ENCODE assay signal across 1 cellular context in the genomic region with DNA sequence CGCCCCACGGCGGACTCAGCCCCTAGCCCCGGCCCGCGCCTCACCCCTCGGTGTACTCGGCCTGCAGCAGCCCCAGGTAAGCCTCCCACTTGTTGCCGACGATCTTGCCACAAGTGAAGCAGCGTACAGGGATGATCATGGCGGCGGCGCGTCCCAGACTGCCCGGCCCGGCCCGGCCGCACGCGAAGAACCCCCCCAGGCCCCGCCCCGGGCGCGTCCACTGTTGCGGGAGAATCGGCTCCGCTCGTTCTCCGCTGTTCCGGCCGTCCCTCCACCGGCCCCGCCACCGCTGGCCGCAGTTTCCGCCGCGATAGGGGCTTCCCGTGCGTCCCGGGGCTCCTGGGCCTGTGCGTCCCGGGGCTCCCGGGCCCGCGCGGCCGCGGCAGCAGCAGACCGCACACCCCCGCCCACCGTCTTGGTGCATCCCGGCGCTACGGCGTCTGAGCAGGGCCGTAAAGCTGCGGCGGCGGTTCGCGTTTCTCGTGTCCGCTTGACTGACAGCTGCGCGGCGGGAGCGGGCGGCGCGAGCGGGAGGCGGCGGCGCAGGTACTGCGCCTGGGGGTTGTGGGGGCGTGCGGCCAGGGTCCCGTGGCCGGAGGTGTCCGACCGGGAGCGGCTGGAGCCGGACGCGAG.
TF ChIP-seq lines count a peak whose summit lies in the region.

A gene (minus strand): TSS at position 160 of the 633 bp plus-strand sequence. CDS start 21 bp downstream, at position 139.
A gene with protein sequence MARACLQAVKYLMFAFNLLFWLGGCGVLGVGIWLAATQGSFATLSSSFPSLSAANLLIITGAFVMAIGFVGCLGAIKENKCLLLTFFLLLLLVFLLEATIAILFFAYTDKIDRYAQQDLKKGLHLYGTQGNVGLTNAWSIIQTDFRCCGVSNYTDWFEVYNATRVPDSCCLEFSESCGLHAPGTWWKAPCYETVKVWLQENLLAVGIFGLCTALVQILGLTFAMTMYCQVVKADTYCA (plus strand): TSS at position 483 of the 633 bp plus-strand sequence. CDS start 7,453 bp downstream, outside the sequence.

TF ChIP-seq in K562, 482 proteins besides CTCF, POLR2A, EP300 and RAD21 (continued from another document and continues in another):
- TF ChIP-seq, protein P1, sequence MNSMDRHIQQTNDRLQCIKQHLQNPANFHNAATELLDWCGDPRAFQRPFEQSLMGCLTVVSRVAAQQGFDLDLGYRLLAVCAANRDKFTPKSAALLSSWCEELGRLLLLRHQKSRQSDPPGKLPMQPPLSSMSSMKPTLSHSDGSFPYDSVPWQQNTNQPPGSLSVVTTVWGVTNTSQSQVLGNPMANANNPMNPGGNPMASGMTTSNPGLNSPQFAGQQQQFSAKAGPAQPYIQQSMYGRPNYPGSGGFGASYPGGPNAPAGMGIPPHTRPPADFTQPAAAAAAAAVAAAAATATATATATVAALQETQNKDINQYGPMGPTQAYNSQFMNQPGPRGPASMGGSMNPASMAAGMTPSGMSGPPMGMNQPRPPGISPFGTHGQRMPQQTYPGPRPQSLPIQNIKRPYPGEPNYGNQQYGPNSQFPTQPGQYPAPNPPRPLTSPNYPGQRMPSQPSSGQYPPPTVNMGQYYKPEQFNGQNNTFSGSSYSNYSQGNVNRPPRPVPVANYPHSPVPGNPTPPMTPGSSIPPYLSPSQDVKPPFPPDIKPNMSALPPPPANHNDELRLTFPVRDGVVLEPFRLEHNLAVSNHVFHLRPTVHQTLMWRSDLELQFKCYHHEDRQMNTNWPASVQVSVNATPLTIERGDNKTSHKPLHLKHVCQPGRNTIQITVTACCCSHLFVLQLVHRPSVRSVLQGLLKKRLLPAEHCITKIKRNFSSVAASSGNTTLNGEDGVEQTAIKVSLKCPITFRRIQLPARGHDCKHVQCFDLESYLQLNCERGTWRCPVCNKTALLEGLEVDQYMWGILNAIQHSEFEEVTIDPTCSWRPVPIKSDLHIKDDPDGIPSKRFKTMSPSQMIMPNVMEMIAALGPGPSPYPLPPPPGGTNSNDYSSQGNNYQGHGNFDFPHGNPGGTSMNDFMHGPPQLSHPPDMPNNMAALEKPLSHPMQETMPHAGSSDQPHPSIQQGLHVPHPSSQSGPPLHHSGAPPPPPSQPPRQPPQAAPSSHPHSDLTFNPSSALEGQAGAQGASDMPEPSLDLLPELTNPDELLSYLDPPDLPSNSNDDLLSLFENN (IDR thresholded peaks at IDR 0.05; ENCODE audit: low read depth in 2 of 2, low read length in 2 of 2): peak in 1 of 2 experiments; percentile 77; a peak in 2 of 4 replicates
- TF ChIP-seq SIN3B (IDR thresholded peaks at IDR 0.05; ENCODE audit: low read depth) (peak; percentile 88), KDM5B (IDR thresholded peaks at IDR 0.05; ENCODE audit: insufficient replicate concordance, low read depth, low read length) (peak; percentile 99), TAF1 (IDR thresholded peaks at IDR 0.05; ENCODE audit: control insufficient read depth, extremely low read depth, insufficient read depth, low read length, severe bottlenecking) (peak; percentile 91), NRF1 (conservative IDR thresholded peaks at IDR 0.05 in 1 of 2, IDR thresholded peaks at IDR 0.05 in 1 of 2) (peak in 1 of 2 experiments; percentile 72; a peak in 2 of 4 replicates), MBD2 (IDR thresholded peaks at IDR 0.05; ENCODE audit: borderline replicate concordance, low read depth) (peak; percentile 73; the same call in 1 of the 2 replicates), MAZ (CRISPR knock-in tag; conservative IDR thresholded peaks at IDR 0.05 in 1 of 2, IDR thresholded peaks at IDR 0.05 in 1 of 2) (peak; percentile 11 to 97; a peak in 3 of 4 replicates), ZKSCAN3 (CRISPR knock-in tag; IDR thresholded peaks at IDR 0.05) (no peak), SUPT5H (IDR thresholded peaks at IDR 0.05) (peak; percentile 93), RBM22 (IDR thresholded peaks at IDR 0.05; ENCODE audit: low read depth, low read length, poor library complexity, severe bottlenecking) (no peak), TBP (optimal IDR thresholded peaks at IDR 0.05; ENCODE audit: low read depth, low read length) (peak; percentile 97), C11orf30 (IDR thresholded peaks at IDR 0.05; ENCODE audit: low read depth) (peak; percentile 55; the same call in 1 of the 2 replicates), MEF2A (IDR thresholded peaks at IDR 0.05; ENCODE audit: control insufficient read depth, low read depth, low read length) (no peak), NR1H2 (CRISPR knock-in tag; IDR thresholded peaks at IDR 0.05) (peak; percentile 20; the same call in 1 of the 2 replicates), SIX5 (IDR thresholded peaks at IDR 0.05; ENCODE audit: borderline replicate concordance in 1 of 2, insufficient read depth in 1 of 2, low read depth in 1 of 2, low read length in 2 of 2) (peak in 1 of 2 experiments; percentile 52; a peak in 2 of 4 replicates), MYNN (IDR thresholded peaks at IDR 0.05) (no peak), MYNN (CRISPR knock-in tag; IDR thresholded peaks at IDR 0.05) (no peak), STAT5B (CRISPR knock-in tag; IDR thresholded peaks at IDR 0.05) (no peak), ZNF583 (CRISPR knock-in tag; IDR thresholded peaks at IDR 0.05) (0 out of 2 replicates have a peak, but pooled peaks have one; percentile 12)
- TF ChIP-seq, protein P2, sequence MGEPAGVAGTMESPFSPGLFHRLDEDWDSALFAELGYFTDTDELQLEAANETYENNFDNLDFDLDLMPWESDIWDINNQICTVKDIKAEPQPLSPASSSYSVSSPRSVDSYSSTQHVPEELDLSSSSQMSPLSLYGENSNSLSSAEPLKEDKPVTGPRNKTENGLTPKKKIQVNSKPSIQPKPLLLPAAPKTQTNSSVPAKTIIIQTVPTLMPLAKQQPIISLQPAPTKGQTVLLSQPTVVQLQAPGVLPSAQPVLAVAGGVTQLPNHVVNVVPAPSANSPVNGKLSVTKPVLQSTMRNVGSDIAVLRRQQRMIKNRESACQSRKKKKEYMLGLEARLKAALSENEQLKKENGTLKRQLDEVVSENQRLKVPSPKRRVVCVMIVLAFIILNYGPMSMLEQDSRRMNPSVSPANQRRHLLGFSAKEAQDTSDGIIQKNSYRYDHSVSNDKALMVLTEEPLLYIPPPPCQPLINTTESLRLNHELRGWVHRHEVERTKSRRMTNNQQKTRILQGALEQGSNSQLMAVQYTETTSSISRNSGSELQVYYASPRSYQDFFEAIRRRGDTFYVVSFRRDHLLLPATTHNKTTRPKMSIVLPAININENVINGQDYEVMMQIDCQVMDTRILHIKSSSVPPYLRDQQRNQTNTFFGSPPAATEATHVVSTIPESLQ (CRISPR knock-in tag; IDR thresholded peaks at IDR 0.05): 0 out of 2 replicates have a peak, but pooled peaks have one; percentile 46
- TF ChIP-seq, protein P3, sequence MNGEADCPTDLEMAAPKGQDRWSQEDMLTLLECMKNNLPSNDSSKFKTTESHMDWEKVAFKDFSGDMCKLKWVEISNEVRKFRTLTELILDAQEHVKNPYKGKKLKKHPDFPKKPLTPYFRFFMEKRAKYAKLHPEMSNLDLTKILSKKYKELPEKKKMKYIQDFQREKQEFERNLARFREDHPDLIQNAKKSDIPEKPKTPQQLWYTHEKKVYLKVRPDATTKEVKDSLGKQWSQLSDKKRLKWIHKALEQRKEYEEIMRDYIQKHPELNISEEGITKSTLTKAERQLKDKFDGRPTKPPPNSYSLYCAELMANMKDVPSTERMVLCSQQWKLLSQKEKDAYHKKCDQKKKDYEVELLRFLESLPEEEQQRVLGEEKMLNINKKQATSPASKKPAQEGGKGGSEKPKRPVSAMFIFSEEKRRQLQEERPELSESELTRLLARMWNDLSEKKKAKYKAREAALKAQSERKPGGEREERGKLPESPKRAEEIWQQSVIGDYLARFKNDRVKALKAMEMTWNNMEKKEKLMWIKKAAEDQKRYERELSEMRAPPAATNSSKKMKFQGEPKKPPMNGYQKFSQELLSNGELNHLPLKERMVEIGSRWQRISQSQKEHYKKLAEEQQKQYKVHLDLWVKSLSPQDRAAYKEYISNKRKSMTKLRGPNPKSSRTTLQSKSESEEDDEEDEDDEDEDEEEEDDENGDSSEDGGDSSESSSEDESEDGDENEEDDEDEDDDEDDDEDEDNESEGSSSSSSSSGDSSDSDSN (IDR thresholded peaks at IDR 0.05; ENCODE audit: borderline replicate concordance in 1 of 2, low read depth in 2 of 2, low read length in 2 of 2): peak in 1 of 2 experiments; percentile 28; a peak in 1 of 4 replicates
- TF ChIP-seq, protein P4, sequence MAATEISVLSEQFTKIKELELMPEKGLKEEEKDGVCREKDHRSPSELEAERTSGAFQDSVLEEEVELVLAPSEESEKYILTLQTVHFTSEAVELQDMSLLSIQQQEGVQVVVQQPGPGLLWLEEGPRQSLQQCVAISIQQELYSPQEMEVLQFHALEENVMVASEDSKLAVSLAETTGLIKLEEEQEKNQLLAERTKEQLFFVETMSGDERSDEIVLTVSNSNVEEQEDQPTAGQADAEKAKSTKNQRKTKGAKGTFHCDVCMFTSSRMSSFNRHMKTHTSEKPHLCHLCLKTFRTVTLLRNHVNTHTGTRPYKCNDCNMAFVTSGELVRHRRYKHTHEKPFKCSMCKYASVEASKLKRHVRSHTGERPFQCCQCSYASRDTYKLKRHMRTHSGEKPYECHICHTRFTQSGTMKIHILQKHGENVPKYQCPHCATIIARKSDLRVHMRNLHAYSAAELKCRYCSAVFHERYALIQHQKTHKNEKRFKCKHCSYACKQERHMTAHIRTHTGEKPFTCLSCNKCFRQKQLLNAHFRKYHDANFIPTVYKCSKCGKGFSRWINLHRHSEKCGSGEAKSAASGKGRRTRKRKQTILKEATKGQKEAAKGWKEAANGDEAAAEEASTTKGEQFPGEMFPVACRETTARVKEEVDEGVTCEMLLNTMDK (IDR thresholded peaks at IDR 0.05; ENCODE audit: borderline replicate concordance, insufficient read depth, low read depth, low read length, poor library complexity, severe bottlenecking): no peak
- TF ChIP-seq, protein P5, sequence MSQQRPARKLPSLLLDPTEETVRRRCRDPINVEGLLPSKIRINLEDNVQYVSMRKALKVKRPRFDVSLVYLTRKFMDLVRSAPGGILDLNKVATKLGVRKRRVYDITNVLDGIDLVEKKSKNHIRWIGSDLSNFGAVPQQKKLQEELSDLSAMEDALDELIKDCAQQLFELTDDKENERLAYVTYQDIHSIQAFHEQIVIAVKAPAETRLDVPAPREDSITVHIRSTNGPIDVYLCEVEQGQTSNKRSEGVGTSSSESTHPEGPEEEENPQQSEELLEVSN (IDR thresholded peaks at IDR 0.05; ENCODE audit: borderline replicate concordance in 1 of 2, extremely low read depth in 1 of 2, insufficient read depth in 1 of 2, insufficient read length in 1 of 2, low read depth in 1 of 2, low read length in 1 of 2, poor library complexity in 1 of 2, severe bottlenecking in 1 of 2): peak; percentile 39 to 82
- TF ChIP-seq, protein P6, sequence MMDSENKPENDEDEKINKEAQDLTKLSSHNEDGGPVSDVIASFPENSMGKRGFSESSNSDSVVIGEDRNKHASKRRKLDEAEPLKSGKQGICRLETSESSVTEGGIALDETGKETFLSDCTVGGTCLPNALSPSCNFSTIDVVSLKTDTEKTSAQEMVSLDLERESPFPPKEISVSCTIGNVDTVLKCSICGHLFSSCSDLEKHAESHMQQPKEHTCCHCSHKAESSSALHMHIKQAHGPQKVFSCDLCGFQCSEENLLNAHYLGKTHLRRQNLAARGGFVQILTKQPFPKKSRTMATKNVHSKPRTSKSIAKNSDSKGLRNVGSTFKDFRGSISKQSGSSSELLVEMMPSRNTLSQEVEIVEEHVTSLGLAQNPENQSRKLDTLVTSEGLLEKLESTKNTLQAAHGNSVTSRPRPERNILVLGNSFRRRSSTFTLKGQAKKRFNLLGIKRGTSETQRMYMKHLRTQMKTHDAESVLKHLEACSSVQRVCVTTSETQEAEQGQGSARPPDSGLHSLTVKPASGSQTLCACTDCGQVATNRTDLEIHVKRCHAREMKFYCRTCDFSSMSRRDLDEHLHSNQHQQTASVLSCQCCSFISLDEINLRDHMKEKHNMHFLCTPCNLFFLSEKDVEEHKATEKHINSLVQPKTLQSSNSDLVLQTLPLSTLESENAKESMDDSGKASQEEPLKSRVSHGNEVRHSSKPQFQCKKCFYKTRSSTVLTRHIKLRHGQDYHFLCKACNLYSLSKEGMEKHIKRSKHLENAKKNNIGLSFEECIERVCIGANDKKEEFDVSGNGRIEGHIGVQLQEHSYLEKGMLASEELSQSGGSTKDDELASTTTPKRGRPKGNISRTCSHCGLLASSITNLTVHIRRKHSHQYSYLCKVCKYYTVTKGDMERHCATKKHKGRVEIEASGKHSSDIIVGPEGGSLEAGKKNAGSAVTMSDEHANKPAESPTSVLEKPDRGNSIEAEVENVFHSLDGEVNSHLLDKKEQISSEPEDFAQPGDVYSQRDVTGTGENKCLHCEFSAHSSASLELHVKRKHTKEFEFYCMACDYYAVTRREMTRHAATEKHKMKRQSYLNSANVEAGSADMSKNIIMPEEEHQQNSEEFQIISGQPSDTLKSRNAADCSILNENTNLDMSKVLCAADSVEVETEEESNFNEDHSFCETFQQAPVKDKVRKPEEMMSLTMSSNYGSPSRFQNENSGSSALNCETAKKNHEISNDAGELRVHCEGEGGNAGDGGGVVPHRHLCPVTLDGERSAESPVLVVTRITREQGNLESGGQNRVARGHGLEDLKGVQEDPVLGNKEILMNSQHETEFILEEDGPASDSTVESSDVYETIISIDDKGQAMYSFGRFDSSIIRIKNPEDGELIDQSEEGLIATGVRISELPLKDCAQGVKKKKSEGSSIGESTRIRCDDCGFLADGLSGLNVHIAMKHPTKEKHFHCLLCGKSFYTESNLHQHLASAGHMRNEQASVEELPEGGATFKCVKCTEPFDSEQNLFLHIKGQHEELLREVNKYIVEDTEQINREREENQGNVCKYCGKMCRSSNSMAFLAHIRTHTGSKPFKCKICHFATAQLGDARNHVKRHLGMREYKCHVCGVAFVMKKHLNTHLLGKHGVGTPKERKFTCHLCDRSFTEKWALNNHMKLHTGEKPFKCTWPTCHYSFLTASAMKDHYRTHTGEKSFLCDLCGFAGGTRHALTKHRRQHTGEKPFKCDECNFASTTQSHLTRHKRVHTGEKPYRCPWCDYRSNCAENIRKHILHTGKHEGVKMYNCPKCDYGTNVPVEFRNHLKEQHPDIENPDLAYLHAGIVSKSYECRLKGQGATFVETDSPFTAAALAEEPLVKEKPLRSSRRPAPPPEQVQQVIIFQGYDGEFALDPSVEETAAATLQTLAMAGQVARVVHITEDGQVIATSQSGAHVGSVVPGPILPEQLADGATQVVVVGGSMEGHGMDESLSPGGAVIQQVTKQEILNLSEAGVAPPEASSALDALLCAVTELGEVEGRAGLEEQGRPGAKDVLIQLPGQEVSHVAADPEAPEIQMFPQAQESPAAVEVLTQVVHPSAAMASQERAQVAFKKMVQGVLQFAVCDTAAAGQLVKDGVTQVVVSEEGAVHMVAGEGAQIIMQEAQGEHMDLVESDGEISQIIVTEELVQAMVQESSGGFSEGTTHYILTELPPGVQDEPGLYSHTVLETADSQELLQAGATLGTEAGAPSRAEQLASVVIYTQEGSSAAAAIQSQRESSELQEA (IDR thresholded peaks at IDR 0.05; ENCODE audit: low read depth): peak; percentile 93
- TF ChIP-seq, protein P7, sequence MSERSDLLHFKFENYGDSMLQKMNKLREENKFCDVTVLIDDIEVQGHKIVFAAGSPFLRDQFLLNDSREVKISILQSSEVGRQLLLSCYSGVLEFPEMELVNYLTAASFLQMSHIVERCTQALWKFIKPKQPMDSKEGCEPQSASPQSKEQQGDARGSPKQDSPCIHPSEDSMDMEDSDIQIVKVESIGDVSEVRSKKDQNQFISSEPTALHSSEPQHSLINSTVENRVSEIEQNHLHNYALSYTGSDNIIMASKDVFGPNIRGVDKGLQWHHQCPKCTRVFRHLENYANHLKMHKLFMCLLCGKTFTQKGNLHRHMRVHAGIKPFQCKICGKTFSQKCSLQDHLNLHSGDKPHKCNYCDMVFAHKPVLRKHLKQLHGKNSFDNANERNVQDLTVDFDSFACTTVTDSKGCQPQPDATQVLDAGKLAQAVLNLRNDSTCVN (CRISPR knock-in tag; IDR thresholded peaks at IDR 0.05): no peak
- TF ChIP-seq, protein P8, sequence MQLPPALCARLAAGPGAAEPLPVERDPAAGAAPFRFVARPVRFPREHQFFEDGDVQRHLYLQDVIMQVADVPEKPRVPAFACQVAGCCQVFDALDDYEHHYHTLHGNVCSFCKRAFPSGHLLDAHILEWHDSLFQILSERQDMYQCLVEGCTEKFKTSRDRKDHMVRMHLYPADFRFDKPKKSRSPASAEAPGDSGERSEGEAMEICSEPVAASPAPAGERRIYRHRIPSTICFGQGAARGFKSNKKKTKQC (CRISPR knock-in tag; IDR thresholded peaks at IDR 0.05): peak; percentile 77; the same call in 1 of the 2 replicates
